12 cellular contexts compared by ENCODE assay signal in genomic region chr13:109836629-109837607, GRCh38. TPM values are rescaled to one million over a fixed set of nuclear protein-coding genes. Genes with fewer than 3 reads are reported as not detected.
DNase-seq lines count a peak whose midpoint lies in the region; ATAC-seq and TF ChIP-seq lines count a peak whose summit lies in the region.
"Had no signal": no experiment of that assay in that cellular context is flagged by ENCODE, and none has a peak within 500 bp of the region (broad histone marks: within the 10 kb centered on the region; RNA-seq: fewer than 3 reads in every experiment).

No MANE protein-coding gene starts in this region.

- ATAC-seq in GM19468 (IDR thresholded peaks at IDR 0.05; ENCODE audit: extremely low read depth, unreplicated experiment): peak; percentile 51
- peak; percentile 79 for ATAC-seq in HG03432 (IDR thresholded peaks at IDR 0.05; ENCODE audit: unreplicated experiment)
- ATAC-seq: A549 had no signal

- peaks cover 22% of the 10 kb centered on the region for H3K27me3 Mint-ChIP-seq in neural progenitor cell (ENCODE audit: insufficient read depth, low read depth)

- H3K36me3 ChIP-seq in neural progenitor cell: no peaks in the 10 kb centered on the region
- no peaks in the 10 kb centered on the region for H3K36me3 ChIP-seq in A673 (ENCODE audit: insufficient read depth, low read length, poor library complexity, severe bottlenecking)

- H3K27ac ChIP-seq in dorsolateral prefrontal cortex (no peak overlapping the region), neural progenitor cell (no peak overlapping the region), A673 (ENCODE audit: low read depth, low read length, poor library complexity, severe bottlenecking) (no peak overlapping the region)
- H3K27ac ChIP-seq: A549 had no signal

- no peak overlapping the region for H3K4me3 Mint-ChIP-seq in neural progenitor cell
- H3K4me3 Mint-ChIP-seq: activated naive CD4-positive, alpha-beta T cell treated with anti-CD3 and anti-CD28 coated beads, Interleukin-2, amount 10 ng/mL, durations not matched to agents 7 days and 5 days had no signal

- H3K36me3 Mint-ChIP-seq in neural progenitor cell: no peaks in the 10 kb centered on the region
- H3K36me3 Mint-ChIP-seq: activated naive CD4-positive, alpha-beta T cell treated with anti-CD3 and anti-CD28 coated beads, Interleukin-2, amount 10 ng/mL, durations not matched to agents 7 days and 5 days had no signal

- intact Hi-C loops in dorsolateral prefrontal cortex (cut with DNase I) (no loop called here), A673 (cut with micrococcal nuclease; ENCODE audit: unreplicated experiment) (no loop called here)

- CTCF ChIA-PET in A673 (lab: Charles Lee): no interaction called here

- H3K4me3 ChIP-seq in dorsolateral prefrontal cortex: no peak overlapping the region
- no peak overlapping the region for H3K4me3 ChIP-seq in neural progenitor cell
- no peak overlapping the region for H3K4me3 ChIP-seq in A673 (ENCODE audit: low read depth, low read length, poor library complexity, severe bottlenecking)
- H3K4me3 ChIP-seq: A549 had no signal

- H3K4me1 ChIP-seq in neural progenitor cell (peaks cover 11% of the 10 kb centered on the region), A673 (ENCODE audit: insufficient read depth, low read length, poor library complexity, severe bottlenecking) (no peaks in the 10 kb centered on the region)
- H3K4me1 ChIP-seq: A549 had no signal

- POLR2A ChIA-PET in A673 (lab: Charles Lee; ENCODE audit: low non-redundant PET): no interaction called here

- H4K20me1 ChIP-seq in neural progenitor cell (ENCODE audit: low read depth): no peaks in the 10 kb centered on the region

- H3K9me3 ChIP-seq in neural progenitor cell (ENCODE audit: low read depth) (no peaks in the 10 kb centered on the region), A673 (ENCODE audit: low read depth, low read length, poor library complexity, severe bottlenecking) (no peaks in the 10 kb centered on the region)
- H3K9me3 ChIP-seq: A549 had no signal

- no peak overlapping the region for H2AFZ ChIP-seq in neural progenitor cell (replicated peaks)

- no peak overlapping the region for H3K4me2 ChIP-seq in neural progenitor cell
- H3K4me2 ChIP-seq: A549 had no signal

- H3F3A ChIP-seq in neural progenitor cell (ENCODE audit: low read depth): no peaks in the 10 kb centered on the region

- TF ChIP-seq CTCF in dorsolateral prefrontal cortex (IDR thresholded peaks at IDR 0.05 in 54 of 56, conservative IDR thresholded peaks at IDR 0.05 in 2 of 56; ENCODE audit: low read depth in 1 of 56, partially characterized antibody in 56 of 56) (no peak), neural progenitor cell (IDR thresholded peaks at IDR 0.05) (no peak), A673 (conservative IDR thresholded peaks at IDR 0.05; ENCODE audit: low read depth, low read length) (no peak)

- H3K9me3 Mint-ChIP-seq in neural progenitor cell: peaks cover under 1% of the 10 kb centered on the region
- H3K9me3 Mint-ChIP-seq: activated naive CD4-positive, alpha-beta T cell treated with anti-CD3 and anti-CD28 coated beads, Interleukin-2, amount 10 ng/mL, durations not matched to agents 7 days and 5 days had no signal

- H3K27me3 ChIP-seq in dorsolateral prefrontal cortex (peaks cover 0 to 18% (median 0%) of the 10 kb centered on the region in 45 donors), neural progenitor cell (no peaks in the 10 kb centered on the region), A673 (replicated peaks; ENCODE audit: insufficient read depth, low read depth, low read length, poor library complexity) (peaks cover 24% of the 10 kb centered on the region)

- no peaks in the 10 kb centered on the region for H3K79me2 ChIP-seq in neural progenitor cell (ENCODE audit: low read depth)

- BruUV-seq in A673 (replicated peaks; lab: Mats Ljungman, UMichigan): no TSS peak

- peak; percentile 97 for DNase-seq in COLO668 (lab: John Stamatoyannopoulos, UW; ENCODE audit: unreplicated experiment)
- DNase-seq in foreskin melanocyte: peak; percentile 34
- DNase-seq in midbrain (lab: John Stamatoyannopoulos, UW): no peak
- DNase-seq in dorsolateral prefrontal cortex: no peak
- no peak for DNase-seq in neural progenitor cell (ENCODE audit: low spot score)
- no peak for DNase-seq in A673 (ENCODE audit: low spot score)
- DNase-seq: activated naive CD4-positive, alpha-beta T cell treated with anti-CD3 and anti-CD28 coated beads, Interleukin-2, amount 10 ng/mL, durations not matched to agents 7 days and 5 days; GDM1; H7 had no signal

- H3K4me1 Mint-ChIP-seq in neural progenitor cell: peaks cover 20% of the 10 kb centered on the region

- H3K9ac ChIP-seq in neural progenitor cell: no peak overlapping the region

- no peak overlapping the region for H3K27ac Mint-ChIP-seq in neural progenitor cell
- H3K27ac Mint-ChIP-seq: activated naive CD4-positive, alpha-beta T cell treated with anti-CD3 and anti-CD28 coated beads, Interleukin-2, amount 10 ng/mL, durations not matched to agents 7 days and 5 days had no signal

RNA-seq across cellular contexts. Expression of gene IRS2, which starts 50.5 kb away (rescaled TPM):
- 100 to 1,000 TPM in 1 of 120 experiments, 10 to 100 TPM in 119; 46.0 to 107 (median 73.1) TPM for total RNA-seq in dorsolateral prefrontal cortex
- 4.2 and 7.2 TPM in 2 replicates for total RNA-seq in neural progenitor cell (ENCODE audit: low replicate concordance)
- 135 TPM in 2 replicates for total RNA-seq in A673 (2021)

Comparison
In these comparisons a context has a peak if more than half of its experiments do, and no peak if none do; other contexts are left out.
1. DNase-seq: peak in COLO668 (single experiment) and foreskin melanocyte (single experiment); none in midbrain (single experiment), dorsolateral prefrontal cortex (0 of 10), neural progenitor cell (single experiment) and A673 (single experiment).